22 cellular contexts compared by ENCODE assay signal in genomic region chr2:222651721-222652420, GRCh38. TPM values are rescaled to one million over a fixed set of nuclear protein-coding genes. Genes with fewer than 3 reads are reported as not detected.
DNase-seq lines count a peak whose midpoint lies in the region; ATAC-seq, FAIRE-seq and TF ChIP-seq lines count a peak whose summit lies in the region.
"Had no signal": no experiment of that assay in that cellular context is flagged by ENCODE, and none has a peak within 500 bp of the region (broad histone marks: within the 10 kb centered on the region; RNA-seq: fewer than 3 reads in every experiment).

No MANE protein-coding gene starts in this region.

- peaks cover under 1% of the 10 kb centered on the region for H3K36me3 Mint-ChIP-seq in natural killer cell

- H3K4me1 Mint-ChIP-seq in natural killer cell, result peaks cover 41 to 43% of the 10 kb centered on the region in 2 donors

- H3K4me3 ChIP-seq in SK-N-MC (peak overlapping the region; percentile 32), keratinocyte (ENCODE audit: control insufficient read depth in 2 of 3, extremely low read depth in 1 of 3, insufficient read depth in 2 of 3, low read depth in 1 of 3, low read length in 3 of 3) (no peak overlapping the region)
- H3K4me3 ChIP-seq: adrenal gland, dorsolateral prefrontal cortex, MG63, right lobe of liver, stomach, upper lobe of right lung had no signal

- peaks cover 42% of the 10 kb centered on the region for H3K36me3 ChIP-seq in SK-N-MC (ENCODE audit: insufficient read depth, low read length)
- H3K36me3 ChIP-seq in keratinocyte (ENCODE audit: control insufficient read depth in 2 of 2, extremely low read depth in 1 of 2, insufficient read depth in 2 of 2, low read length in 2 of 2), result peaks cover 8 to 20% of the 10 kb centered on the region in 2 experiments

- peaks cover 74% of the 10 kb centered on the region for H3K79me2 ChIP-seq in keratinocyte (ENCODE audit: control insufficient read depth, insufficient read depth, low read length)

- DNase-seq in AG09319 (ENCODE audit: extremely low read depth, low read depth), result peak; percentile 34
- DNase-seq in EL, result peak; percentile 56
- DNase-seq in SK-N-MC (ENCODE audit: low read depth, low spot score), result peak; percentile 77
- DNase-seq in keratinocyte (ENCODE audit: low read depth, low spot score), result no peak
- no peak for DNase-seq in RKO (ENCODE audit: low spot score)
- DNase-seq in natural killer cell, result no peak
- DNase-seq: adrenal gland; dorsolateral prefrontal cortex; MG63; NCI-H1694 treated with DMSO at 0.1 percent for 48 hours; NCI-H226; NK-92 treated with Interleukin-12 subunit alpha and Interleukin-12 subunit beta, amount 100 ng/mL, for 24 hours; right lobe of liver; stomach; upper lobe of right lung had no signal

- H3K27me3 Mint-ChIP-seq in natural killer cell (ENCODE audit: low read depth in 2 of 2), result no peaks in the 10 kb centered on the region

- H3K27me3 ChIP-seq in keratinocyte (ENCODE audit: control insufficient read depth, extremely low read depth, insufficient read depth, low read length), result no peaks in the 10 kb centered on the region
- H3K27me3 ChIP-seq: adrenal gland, dorsolateral prefrontal cortex, MG63, right lobe of liver, stomach, upper lobe of right lung had no signal

- H3K9ac ChIP-seq in SK-N-MC (ENCODE audit: insufficient read length) (no peak overlapping the region), keratinocyte (ENCODE audit: control insufficient read depth, extremely low read depth, insufficient read depth, low read length) (peak overlapping the region; percentile 10)

- H3K9me3 ChIP-seq in SK-N-MC (ENCODE audit: low read depth, low read length), result no peaks in the 10 kb centered on the region
- no peaks in the 10 kb centered on the region for H3K9me3 ChIP-seq in keratinocyte (ENCODE audit: control insufficient read depth, low read depth, low read length)
- H3K9me3 ChIP-seq: adrenal gland, MG63, right lobe of liver, stomach, upper lobe of right lung had no signal

- TF ChIP-seq CTCF in AG09319 (IDR thresholded peaks at IDR 0.05; ENCODE audit: low read depth, low read length), result no peak
- TF ChIP-seq CTCF in keratinocyte (optimal IDR thresholded peaks at IDR 0.05 in 1 of 3, IDR thresholded peaks at IDR 0.05 in 1 of 3, conservative IDR thresholded peaks at IDR 0.05 in 1 of 3; ENCODE audit: extremely low read depth in 1 of 3, insufficient read depth in 2 of 3, low read length in 3 of 3), result no peak
- no peak for TF ChIP-seq CTCF in natural killer cell (IDR thresholded peaks at IDR 0.05)

- dilution Hi-C loops in keratinocyte (cut with MboI; ENCODE audit: extremely low pct_ligation_motif_present, low sequenced_read_pairs), result no loop called here

- H2AFZ ChIP-seq in keratinocyte (ENCODE audit: control insufficient read depth, low read length), result no peak overlapping the region

- H3K9me3 Mint-ChIP-seq in natural killer cell, result no peaks in the 10 kb centered on the region

- H3K4me1 ChIP-seq in keratinocyte (ENCODE audit: control insufficient read depth, extremely low read depth, insufficient read depth, low read length), result peaks cover 28% of the 10 kb centered on the region

- ATAC-seq in GM21825 (IDR thresholded peaks at IDR 0.05; ENCODE audit: unreplicated experiment), result no peak
- no peak for ATAC-seq in natural killer cell
- no peak for ATAC-seq in HG03342 (IDR thresholded peaks at IDR 0.05; ENCODE audit: unreplicated experiment)
- ATAC-seq: right lobe of liver, Right ventricle myocardium inferior, upper lobe of right lung had no signal

- H3K4me2 ChIP-seq in keratinocyte (ENCODE audit: control insufficient read depth, extremely low read depth, insufficient read depth, low read depth, low read length), result peak overlapping the region; percentile 96

- H4K20me1 ChIP-seq in keratinocyte (ENCODE audit: control insufficient read depth, extremely low read depth, insufficient read depth, low read length), result peaks cover 6% of the 10 kb centered on the region

- H3K27ac Mint-ChIP-seq in natural killer cell, result no peak overlapping the region

- intact Hi-C loops in natural killer cell (cut with micrococcal nuclease), result no loop called here

- no peaks in the 10 kb centered on the region for H3K9me1 ChIP-seq in keratinocyte (ENCODE audit: control insufficient read depth, extremely low read depth, insufficient read depth, low read length)

- peak overlapping the region; percentile 76 for H3K27ac ChIP-seq in SK-N-MC
- H3K27ac ChIP-seq in keratinocyte (ENCODE audit: control insufficient read depth, insufficient read depth, low read length), result peak overlapping the region; percentile 87
- H3K27ac ChIP-seq: adrenal gland, dorsolateral prefrontal cortex, right lobe of liver, upper lobe of right lung had no signal

- no peak overlapping the region for H3K4me3 Mint-ChIP-seq in natural killer cell

- no peak for FAIRE-seq in keratinocyte (lab: Jason Lieb, UNC)
- FAIRE-seq: HTR-8/SVneo had no signal

RNA-seq across cellular contexts. Expression of gene FARSB, which starts 4.0 kb away (rescaled TPM):
- polyA plus RNA-seq in keratinocyte, result 40.0 to 68.8 TPM (median 53.3 TPM) in 3 replicates
- 15.8 TPM for polyA plus RNA-seq in keratinocyte (2011; ENCODE audit: low read depth)
- 42.7 and 85.4 TPM in 2 replicates for polyA plus RNA-seq in keratinocyte (2011; cell fraction: cytosol; rRNA removed)
- polyA plus RNA-seq in keratinocyte (2011; cell fraction: nucleus; rRNA removed), result 39.9 and 43.0 TPM in 2 replicates
- polyA plus RNA-seq in keratinocyte (2012; ENCODE audit: low replicate concordance), result 30.7 and 44.8 TPM in 2 replicates
- polyA minus RNA-seq in keratinocyte, result 16.1 to 52.8 TPM (median 31.9 TPM) in 3 replicates
- polyA minus RNA-seq in keratinocyte (2011; cell fraction: cytosol; rRNA and poly(A)+ RNA removed), result 20.0 TPM
- polyA minus RNA-seq in keratinocyte (2011; cell fraction: nucleus; rRNA and poly(A)+ RNA removed), result 16.9 and 36.3 TPM in 2 replicates
- total RNA-seq in natural killer cell, result 10 to 100 TPM in 1 of 3 donors, 1 to 10 TPM in 2; 8.6 to 10.7 (median 9.7) TPM

RNA-seq across cellular contexts. Expression of gene MOGAT1, which starts 19.6 kb away (rescaled TPM):
- not detected in 3 replicates for polyA plus RNA-seq in keratinocyte
- polyA plus RNA-seq in keratinocyte (2011; ENCODE audit: low read depth), result not detected
- polyA plus RNA-seq in keratinocyte (2011; cell fraction: cytosol; rRNA removed), result not detected in 2 replicates
- not detected in 2 replicates for polyA plus RNA-seq in keratinocyte (2011; cell fraction: nucleus; rRNA removed)
- polyA plus RNA-seq in keratinocyte (2012; ENCODE audit: low replicate concordance), result not detected in 2 replicates
- not detected in 3 replicates for polyA minus RNA-seq in keratinocyte
- not detected for polyA minus RNA-seq in keratinocyte (2011; cell fraction: cytosol; rRNA and poly(A)+ RNA removed)
- not detected in 2 replicates for polyA minus RNA-seq in keratinocyte (2011; cell fraction: nucleus; rRNA and poly(A)+ RNA removed)
- total RNA-seq in natural killer cell, result not detected
- total RNA-seq: adrenal gland; epithelial cell of proximal tubule; osteocyte; T-helper 1 cell treated with Interleukin-12 subunit alpha and Interleukin-12 subunit beta and Interleukin-4 antibody, amounts not matched to agents 30 ng/mL and 1 ng/mL, for 36 hours had no signal

Comparison
In these comparisons a context has a peak if more than half of its experiments do, and no peak if none do; other contexts are left out.
1. DNase-seq: peak in AG09319 (single experiment), EL (single experiment) and SK-N-MC (single experiment); none in keratinocyte (single experiment), RKO (single experiment) and natural killer cell (single experiment).